Comparison of ENCODE assay signal across 21 cellular contexts in genomic region chr11:120102050-120102861, GRCh38. TPM values are rescaled to one million over a fixed set of nuclear protein-coding genes. Genes with fewer than 3 reads are reported as not detected.
DNase-seq lines count a peak whose midpoint lies in the region; ATAC-seq, FAIRE-seq and TF ChIP-seq lines count a peak whose summit lies in the region.
"Had no signal": no experiment of that assay in that cellular context is flagged by ENCODE, and none has a peak within 500 bp of the region (broad histone marks: within the 10 kb centered on the region; RNA-seq: fewer than 3 reads in every experiment).

No MANE protein-coding gene starts in this region.

- no peaks in the 10 kb centered on the region for H4K20me1 ChIP-seq in osteoblast (ENCODE audit: insufficient read depth, low read length)
- H4K20me1 ChIP-seq: BLaER1 had no signal

- no peaks in the 10 kb centered on the region for H3K4me1 ChIP-seq in osteoblast (ENCODE audit: insufficient read depth, low read length)
- H3K4me1 ChIP-seq: HAP-1 had no signal

- no peaks in the 10 kb centered on the region for H3K79me2 ChIP-seq in osteoblast (ENCODE audit: insufficient read depth, low read length)

- no peak overlapping the region for H2AFZ ChIP-seq in osteoblast (ENCODE audit: low read length)

- H3K27me3 ChIP-seq in bronchial epithelial cell (ENCODE audit: control insufficient read depth, insufficient read depth, low read length) (peaks cover 6% of the 10 kb centered on the region), osteoblast (ENCODE audit: insufficient read depth, low read length) (peaks cover 48% of the 10 kb centered on the region)
- H3K27me3 ChIP-seq: BLaER1 had no signal

- H3K4me3 ChIP-seq in bronchial epithelial cell (ENCODE audit: low read depth, low read length) (no peak overlapping the region), osteoblast (ENCODE audit: insufficient read depth, low read length) (no peak overlapping the region)
- H3K4me3 ChIP-seq: BLaER1, HAP-1 had no signal

- no peaks in the 10 kb centered on the region for H3K36me3 ChIP-seq in bronchial epithelial cell (ENCODE audit: control insufficient read depth, insufficient read depth, low read length)
- H3K36me3 ChIP-seq in osteoblast (ENCODE audit: insufficient read depth, low read length) = no peaks in the 10 kb centered on the region
- H3K36me3 ChIP-seq: BLaER1, HAP-1 had no signal

- no peaks in the 10 kb centered on the region for H3K9me3 ChIP-seq in osteoblast (ENCODE audit: low read depth, low read length)
- H3K9me3 ChIP-seq: BLaER1, Caco-2, HAP-1 had no signal

- no peak overlapping the region for H3K27ac ChIP-seq in osteoblast (ENCODE audit: low read depth, low read length)
- H3K27ac ChIP-seq: 22Rv1, BLaER1, HL-60 had no signal

- ATAC-seq in HG02938 (IDR thresholded peaks at IDR 0.05; ENCODE audit: unreplicated experiment) (no peak), GM18870 (IDR thresholded peaks at IDR 0.05; ENCODE audit: unreplicated experiment) (no peak), GM19395 (IDR thresholded peaks at IDR 0.05; ENCODE audit: unreplicated experiment) (no peak)

- H3K4me2 ChIP-seq in osteoblast (ENCODE audit: insufficient read depth, low read length) = no peak overlapping the region
- H3K4me2 ChIP-seq: BLaER1 had no signal

- DNase-seq in DMS53 (lab: John Stamatoyannopoulos, UW) = peak; percentile 19
- DNase-seq in DMS53 treated with DMSO at 0.1 percent for 48 hours (lab: John Stamatoyannopoulos, UW; ENCODE audit: unreplicated experiment) = no peak
- DNase-seq in DMS79 (lab: John Stamatoyannopoulos, UW) = peak; percentile 74
- no peak for DNase-seq in bronchial epithelial cell (ENCODE audit: low read depth)
- DNase-seq in osteoblast (ENCODE audit: insufficient read length, low spot score, missing footprints) = peak; percentile 67
- DNase-seq: AML-193; Caco-2; CD8-positive, alpha-beta memory T cell; EL; GOT3; HFFc6 had no signal

- peak; percentile 18 for FAIRE-seq in bronchial epithelial cell (lab: Jason Lieb, UNC)
- FAIRE-seq: G401.6, GM12891 had no signal

- TF ChIP-seq CTCF in bronchial epithelial cell (IDR thresholded peaks at IDR 0.05; ENCODE audit: insufficient read depth, low read length, severe bottlenecking) (no peak), osteoblast (IDR thresholded peaks at IDR 0.05; ENCODE audit: extremely low read depth, low read depth, low read length) (no peak)

RNA-seq across cellular contexts. Expression of gene TRIM29, which starts 35.7 kb away (rescaled TPM):
- total RNA-seq in bronchial epithelial cell (146 and 441 TPM in 2 replicates), osteoblast (under 0.01 and 0.36 TPM in 2 replicates)
- total RNA-seq: A673; CD8-positive, alpha-beta memory T cell had no signal

Comparison
In these comparisons a context has a peak if more than half of its experiments do, and no peak if none do; other contexts are left out.
1. DNase-seq: peak in DMS53 (single experiment), DMS79 (single experiment) and osteoblast (single experiment); none in DMS53 treated with DMSO at 0.1 percent for 48 hours (single experiment) and bronchial epithelial cell (single experiment).
2. RNA of gene TRIM29, which starts 35.7 kb away (total RNA-seq): 146 to 441 TPM in bronchial epithelial cell; under 0.01 to 0.36 TPM in osteoblast; every median in the first group is over 100 times any median in the second.